ENCODE assay signal across 8 cellular contexts in genomic region chr9:84261082-84261746, GRCh38.
DNase-seq lines count a peak whose midpoint lies in the region; ATAC-seq, FAIRE-seq and TF ChIP-seq lines count a peak whose summit lies in the region.

No MANE protein-coding gene starts in this region.

- 38% methylated on average over 12 of the region's 12 CpGs for WGBS in A549 (ENCODE audit: missing lambda C conversion rate)

- peak; percentile 70 to 82 for DNase-seq in A549 (ENCODE audit: low read depth in 1 of 2, low spot score in 1 of 2)
- DNase-seq in NCI-H510A (lab: John Stamatoyannopoulos, UW): peak; percentile 40
- peak; percentile 10 to 31 for DNase-seq in activated CD4-positive, alpha-beta T cell treated with anti-CD3 and anti-CD28 coated beads, Interleukin-2, amount 50 U/mL, for 24 hours (ENCODE audit: low read depth in 1 of 2, low spot score in 1 of 2)
- DNase-seq in effector memory CD8-positive, alpha-beta T cell: peak; percentile 11 to 39 (median 19)
- DNase-seq in medulla oblongata (ENCODE audit: extremely low spot score): peak; percentile 91
- peak; percentile 3 for DNase-seq in stimulated activated CD8-positive, alpha-beta memory T cell treated with anti-CD3 and anti-CD28 coated beads, Interleukin-12 subunit alpha, Interleukin-12 subunit beta, amount 100 ng/mL, for 4 hours (ENCODE audit: low read depth)

- H3K27ac ChIP-seq in A549: no peak overlapping the region

- POLR2A ChIA-PET in A549 (lab: Yijun Ruan, JAX): interaction anchor here (0.6 to 1.2 kb wide), 3 partner anchors 281 to 340 kb away, joined by 3 to 9 read pairs (median 4); partner anchors contain the start of genes HNRNPK, KIF27 and RMI1

- CTCF ChIA-PET in A549 (lab: Yijun Ruan, JAX): interaction anchor here (0.6 to 3.9 kb wide), 62 partner anchors 9 to 925 kb away, joined by 3 to 60 read pairs (median 4); partner anchors contain the start of genes HNRNPK, KIF27 and RMI1

- no peak for TF ChIP-seq EP300 in A549 (IDR thresholded peaks at IDR 0.05)

- H3K4me1 ChIP-seq in A549: no peaks in the 10 kb centered on the region

- FAIRE-seq in A549 (lab: Jason Lieb, UNC): peak; percentile 63

- H3K4me1 Mint-ChIP-seq in effector memory CD8-positive, alpha-beta T cell (ENCODE audit: low read depth in 2 of 2): peaks cover 0 to 5% of the 10 kb centered on the region in 2 donors

- ATAC-seq in A549 (peak; percentile 93 to 99), GM18502 (IDR thresholded peaks at IDR 0.05; ENCODE audit: poor library complexity, unreplicated experiment) (peak; percentile 63), HG03439 (IDR thresholded peaks at IDR 0.05; ENCODE audit: unreplicated experiment) (peak; percentile 54)
- peak; percentile 47 for ATAC-seq in effector memory CD8-positive, alpha-beta T cell (replicated peaks)

- no peak overlapping the region for H3K4me3 ChIP-seq in A549

- H3K4me2 ChIP-seq in A549: peak overlapping the region; percentile 49; the same call in 2 of the 3 replicates

- no peak overlapping the region for H3K27ac Mint-ChIP-seq in effector memory CD8-positive, alpha-beta T cell

- H3K9me3 ChIP-seq in A549: no peaks in the 10 kb centered on the region

- peaks cover 29 to 43% of the 10 kb centered on the region in 2 donors for H3K27me3 Mint-ChIP-seq in effector memory CD8-positive, alpha-beta T cell

- H3K9me3 Mint-ChIP-seq in effector memory CD8-positive, alpha-beta T cell: no peaks in the 10 kb centered on the region

- no peak for TF ChIP-seq POLR2A in A549 (IDR thresholded peaks at IDR 0.05; ENCODE audit: low read length)

- no peaks in the 10 kb centered on the region for H3K36me3 Mint-ChIP-seq in effector memory CD8-positive, alpha-beta T cell (ENCODE audit: insufficient read depth)

- TF ChIP-seq RAD21 in A549 (conservative IDR thresholded peaks at IDR 0.05 in 1 of 2, IDR thresholded peaks at IDR 0.05 in 1 of 2): peak; percentile 83 to 91

- no peak overlapping the region for H3K4me3 Mint-ChIP-seq in effector memory CD8-positive, alpha-beta T cell

- peak; percentile 82 for TF ChIP-seq CTCF in A549 (IDR thresholded peaks at IDR 0.05)

TF ChIP-seq in A549, 52 proteins besides CTCF, POLR2A, EP300 and RAD21:
- TF ChIP-seq CHD2 (IDR thresholded peaks at IDR 0.05; ENCODE audit: low read length, partially characterized antibody): no peak
- TF ChIP-seq ESRRA (IDR thresholded peaks at IDR 0.05; ENCODE audit: borderline replicate concordance, low read length): no peak
- TF ChIP-seq FOXS1 (CRISPR knock-in tag; IDR thresholded peaks at IDR 0.05): no peak
- TF ChIP-seq RARB (CRISPR knock-in tag; IDR thresholded peaks at IDR 0.05): no peak
- no peak for TF ChIP-seq ZC3H11A (IDR thresholded peaks at IDR 0.05)
- TF ChIP-seq, protein P1, sequence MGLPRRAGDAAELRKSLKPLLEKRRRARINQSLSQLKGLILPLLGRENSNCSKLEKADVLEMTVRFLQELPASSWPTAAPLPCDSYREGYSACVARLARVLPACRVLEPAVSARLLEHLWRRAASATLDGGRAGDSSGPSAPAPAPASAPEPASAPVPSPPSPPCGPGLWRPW (IDR thresholded peaks at IDR 0.05): no peak
- no peak for TF ChIP-seq ZNF302 (CRISPR knock-in tag; IDR thresholded peaks at IDR 0.05)
- TF ChIP-seq, protein P2, sequence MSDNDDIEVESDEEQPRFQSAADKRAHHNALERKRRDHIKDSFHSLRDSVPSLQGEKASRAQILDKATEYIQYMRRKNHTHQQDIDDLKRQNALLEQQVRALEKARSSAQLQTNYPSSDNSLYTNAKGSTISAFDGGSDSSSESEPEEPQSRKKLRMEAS (IDR thresholded peaks at IDR 0.05): peak; percentile 94
- TF ChIP-seq, protein P3, sequence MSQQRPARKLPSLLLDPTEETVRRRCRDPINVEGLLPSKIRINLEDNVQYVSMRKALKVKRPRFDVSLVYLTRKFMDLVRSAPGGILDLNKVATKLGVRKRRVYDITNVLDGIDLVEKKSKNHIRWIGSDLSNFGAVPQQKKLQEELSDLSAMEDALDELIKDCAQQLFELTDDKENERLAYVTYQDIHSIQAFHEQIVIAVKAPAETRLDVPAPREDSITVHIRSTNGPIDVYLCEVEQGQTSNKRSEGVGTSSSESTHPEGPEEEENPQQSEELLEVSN (IDR thresholded peaks at IDR 0.05; ENCODE audit: borderline replicate concordance, low read depth): peak; percentile 98
- peak; percentile 82 for TF ChIP-seq SMC3 (IDR thresholded peaks at IDR 0.05)

Comparison
In these comparisons a context has a peak if more than half of its experiments do, and no peak if none do; other contexts are left out.
1. DNase-seq: peak in every context shown above with its lines; median percentile 91 in medulla oblongata; 76 in A549; 40 in NCI-H510A; 20 in activated CD4-positive, alpha-beta T cell treated with anti-CD3 and anti-CD28 coated beads, Interleukin-2, amount 50 U/mL, for 24 hours; 19 in effector memory CD8-positive, alpha-beta T cell; 3 in stimulated activated CD8-positive, alpha-beta memory T cell treated with anti-CD3 and anti-CD28 coated beads, Interleukin-12 subunit alpha, Interleukin-12 subunit beta, amount 100 ng/mL, for 4 hours.